1 cellular context compared by ENCODE assay signal in genomic region chr17:60392845-60393702, GRCh38.
A peak's percentile ranks its signal among the peaks of the same experiment; 100 is the strongest.
TF ChIP-seq lines count a peak whose summit lies in the region.

No MANE protein-coding gene starts in this region.

TF ChIP-seq in K562, 482 proteins besides CTCF, POLR2A, EP300 and RAD21 (continued from another document):
- TF ChIP-seq IRF9 (tag; IDR thresholded peaks at IDR 0.05), result peak; percentile 10; the same call in 1 of the 2 replicates
- TF ChIP-seq NR1H2 (CRISPR knock-in tag; IDR thresholded peaks at IDR 0.05), result no peak
- TF ChIP-seq SMARCE1 (IDR thresholded peaks at IDR 0.05), result 0 out of 2 replicates have a peak, but pooled peaks have one; percentile 7
- TF ChIP-seq MTA1 (IDR thresholded peaks at IDR 0.05; ENCODE audit: borderline replicate concordance), result peak; percentile 11; the same call in 1 of the 2 replicates
- 0 out of 2 replicates have a peak, but pooled peaks have one; percentile 11 for TF ChIP-seq SMARCA4 (IDR thresholded peaks at IDR 0.05)
- TF ChIP-seq PRDM10 (IDR thresholded peaks at IDR 0.05; ENCODE audit: partially characterized antibody), result no peak
- peak; percentile 4; the same call in 1 of the 2 replicates for TF ChIP-seq RFX1 (IDR thresholded peaks at IDR 0.05)
- no peak for TF ChIP-seq PKNOX1 (IDR thresholded peaks at IDR 0.05)
- peak; percentile 28 for TF ChIP-seq HDAC3 (IDR thresholded peaks at IDR 0.05; ENCODE audit: borderline replicate concordance, partially characterized antibody)
- peak; percentile 25 to 53 for TF ChIP-seq E2F6 (IDR thresholded peaks at IDR 0.05; ENCODE audit: borderline replicate concordance in 1 of 2, extremely low read depth in 1 of 2, insufficient read depth in 1 of 2, insufficient read length in 1 of 2, low read depth in 1 of 2, low read length in 1 of 2, poor library complexity in 1 of 2, severe bottlenecking in 1 of 2)
- TF ChIP-seq ZBTB11 (CRISPR knock-in tag; IDR thresholded peaks at IDR 0.05), result peak in 1 of 3 experiments; percentile 68; a peak in 2 of 6 replicates
- peak; percentile 63; the same call in 1 of the 2 replicates for TF ChIP-seq ZNF3 (CRISPR knock-in tag; IDR thresholded peaks at IDR 0.05)
- no peak for TF ChIP-seq POLR2B (IDR thresholded peaks at IDR 0.05; ENCODE audit: low read depth, partially characterized antibody)
- TF ChIP-seq BACH1 (tag; IDR thresholded peaks at IDR 0.05), result 0 out of 2 replicates have a peak, but pooled peaks have one; percentile 58
- TF ChIP-seq POLR2AphosphoS5 (IDR thresholded peaks at IDR 0.05; ENCODE audit: control insufficient read depth, insufficient read depth, low read depth, low read length), result 0 out of 2 replicates have a peak, but pooled peaks have one; percentile 21
